In the genomic region with DNA sequence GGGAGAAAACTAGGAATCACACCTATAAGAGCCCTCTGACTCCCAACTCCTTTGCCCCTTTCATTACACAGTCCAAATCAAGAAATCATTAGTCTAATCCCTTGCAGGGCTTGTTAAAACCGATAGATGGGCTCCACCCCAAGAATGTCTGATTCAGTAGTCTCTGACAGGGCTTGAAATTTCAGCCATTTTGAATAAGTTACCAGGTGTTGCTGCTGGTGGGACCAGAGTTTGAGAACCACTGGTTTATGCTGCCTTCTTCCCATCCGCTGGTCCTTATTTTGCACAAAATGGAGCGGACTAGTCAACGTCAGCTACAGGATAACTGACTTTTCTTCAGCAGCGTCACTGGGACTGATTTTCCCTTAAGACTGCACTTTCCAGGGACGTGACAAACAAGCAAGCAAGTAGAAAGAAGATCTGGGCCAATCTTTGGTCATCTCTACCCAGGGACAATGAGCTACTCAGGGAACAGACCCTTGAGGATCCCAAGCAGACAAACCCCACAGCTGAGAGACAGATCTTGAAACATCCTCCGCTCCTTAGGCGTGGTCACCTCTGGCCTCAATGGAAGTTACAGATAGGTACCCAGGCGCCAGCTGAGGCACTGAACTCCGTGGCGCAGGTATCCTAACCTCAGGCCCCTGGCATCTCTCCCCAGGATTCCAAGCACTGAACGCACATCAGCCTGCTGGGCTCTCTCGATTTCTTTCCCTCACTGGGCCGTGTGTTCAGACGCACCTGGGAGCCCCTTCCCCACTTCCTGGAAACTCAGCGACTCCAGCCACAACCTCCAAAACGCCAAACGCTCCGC, we compare ENCODE assay signal across 1 cellular context.
A peak's percentile ranks its signal among the peaks of the same experiment; 100 is the strongest.
TF ChIP-seq lines count a peak whose summit lies in the region.

No MANE protein-coding gene starts in this region.

TF ChIP-seq in GM12878, 131 proteins besides CTCF, POLR2A, EP300 and RAD21:
- no peak for TF ChIP-seq NFXL1 (IDR thresholded peaks at IDR 0.05; ENCODE audit: borderline replicate concordance)
- peak; percentile 52; the same call in 1 of the 2 replicates for TF ChIP-seq YY1 (IDR thresholded peaks at IDR 0.05; ENCODE audit: low read depth, low read length)
